ENCODE assay signal across 1 cellular context in the genomic region with DNA sequence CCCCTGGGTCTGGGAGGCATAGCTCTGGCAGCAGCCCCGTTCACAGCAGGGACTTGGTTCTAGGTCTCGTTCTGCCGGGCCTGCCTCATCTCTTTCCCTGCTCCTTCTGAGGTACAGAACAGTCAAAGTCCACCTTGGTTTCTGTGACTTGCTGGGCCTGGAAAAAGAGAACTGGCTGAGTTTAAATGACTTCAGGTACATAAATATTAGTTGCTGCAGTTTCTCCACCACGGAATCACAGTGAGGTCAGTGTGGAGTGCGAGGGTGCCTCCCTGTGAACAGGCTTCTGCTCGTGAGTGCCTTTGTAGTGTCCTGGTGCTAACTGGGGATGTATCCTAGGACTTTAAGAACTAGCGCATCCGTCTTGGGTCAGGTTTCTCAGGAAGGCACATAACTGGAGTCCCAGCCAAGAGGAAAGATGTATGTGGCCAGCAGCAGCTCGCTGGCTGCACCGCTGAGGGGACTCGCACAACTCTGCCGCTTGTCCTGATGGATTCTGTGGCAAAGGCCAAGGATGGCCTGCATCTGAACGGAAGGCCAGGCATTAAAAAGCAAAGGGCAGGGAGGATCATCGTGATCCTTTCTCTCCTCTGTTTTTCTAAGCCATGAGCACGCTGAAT.
TF ChIP-seq lines count a peak whose summit lies in the region.

No MANE protein-coding gene starts in this region.

TF ChIP-seq in IMR-90, 13 proteins besides CTCF, POLR2A, EP300 and RAD21 (continued from another document):
- TF ChIP-seq SMC3 (IDR thresholded peaks at IDR 0.05; ENCODE audit: low read depth, low read length) (no peak), FOS (IDR thresholded peaks at IDR 0.05; ENCODE audit: low read depth, low read length) (no peak), MXI1 (IDR thresholded peaks at IDR 0.05; ENCODE audit: borderline replicate concordance, low read depth, low read length) (no peak), NFE2L2 (IDR thresholded peaks at IDR 0.05; ENCODE audit: low read depth, low read length) (no peak)
- TF ChIP-seq, protein P1, sequence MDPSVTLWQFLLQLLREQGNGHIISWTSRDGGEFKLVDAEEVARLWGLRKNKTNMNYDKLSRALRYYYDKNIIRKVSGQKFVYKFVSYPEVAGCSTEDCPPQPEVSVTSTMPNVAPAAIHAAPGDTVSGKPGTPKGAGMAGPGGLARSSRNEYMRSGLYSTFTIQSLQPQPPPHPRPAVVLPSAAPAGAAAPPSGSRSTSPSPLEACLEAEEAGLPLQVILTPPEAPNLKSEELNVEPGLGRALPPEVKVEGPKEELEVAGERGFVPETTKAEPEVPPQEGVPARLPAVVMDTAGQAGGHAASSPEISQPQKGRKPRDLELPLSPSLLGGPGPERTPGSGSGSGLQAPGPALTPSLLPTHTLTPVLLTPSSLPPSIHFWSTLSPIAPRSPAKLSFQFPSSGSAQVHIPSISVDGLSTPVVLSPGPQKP (IDR thresholded peaks at IDR 0.05; ENCODE audit: borderline replicate concordance, low read depth, low read length): no peak
